8 cellular contexts compared by ENCODE assay signal in the genomic region with DNA sequence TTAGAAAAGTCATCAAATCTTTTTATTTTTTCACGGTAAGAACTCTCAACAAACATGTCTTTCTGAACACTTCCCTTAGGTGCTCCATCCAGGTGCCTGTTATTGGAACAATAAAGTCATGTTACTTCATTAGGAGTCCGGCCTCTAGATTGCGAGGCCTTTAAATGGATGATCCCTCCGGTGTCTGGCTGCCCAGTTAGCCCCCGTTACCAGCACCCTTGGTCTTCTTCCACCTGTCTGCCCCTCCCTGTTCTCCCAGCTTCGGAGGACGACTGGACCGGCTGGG. TPM values are rescaled to one million over a fixed set of nuclear protein-coding genes. Genes with fewer than 3 reads are reported as not detected.
A peak's percentile ranks its signal among the peaks of the same experiment; 100 is the strongest.
DNase-seq lines count a peak whose midpoint lies in the region; ATAC-seq, FAIRE-seq and TF ChIP-seq lines count a peak whose summit lies in the region.

No MANE protein-coding gene starts in this region.

- peak overlapping the region; percentile 93 for H3K27ac Mint-ChIP-seq in endothelial cell (ENCODE audit: unreplicated experiment)

- H3K9me3 ChIP-seq in DND-41 (ENCODE audit: insufficient read depth, low read length, severe bottlenecking), result no peaks in the 10 kb centered on the region
- no peaks in the 10 kb centered on the region for H3K9me3 ChIP-seq in OCI-LY1 (ENCODE audit: low read length)
- H3K9me3 ChIP-seq in pancreas, result no peaks in the 10 kb centered on the region

- peaks cover 11% of the 10 kb centered on the region for H3K36me3 Mint-ChIP-seq in endothelial cell (ENCODE audit: low read depth, unreplicated experiment)

- H3K4me2 ChIP-seq in DND-41 (ENCODE audit: insufficient read depth, low read length) (peak overlapping the region; percentile 80), OCI-LY1 (ENCODE audit: low read length) (peak overlapping the region; percentile 83)

- H3K27ac ChIP-seq in DND-41 (ENCODE audit: low read length) (peak overlapping the region; percentile 86), OCI-LY1 (ENCODE audit: low read depth, low read length, poor library complexity, severe bottlenecking) (no peak overlapping the region), pancreas (peak overlapping the region; percentile 58 to 79 (median 71))

- peaks cover 6% of the 10 kb centered on the region for H3K27me3 Mint-ChIP-seq in endothelial cell (ENCODE audit: unreplicated experiment)

- H3K36me3 ChIP-seq in DND-41 (ENCODE audit: insufficient read depth, low read length) (peaks cover 43% of the 10 kb centered on the region), OCI-LY1 (ENCODE audit: insufficient read depth, low read length) (peaks cover 29% of the 10 kb centered on the region), pancreas (peaks cover 0 to 55% (median 20%) of the 10 kb centered on the region in 3 donors)

- no peaks in the 10 kb centered on the region for H3K27me3 ChIP-seq in DND-41 (ENCODE audit: insufficient read depth, low read length, poor library complexity)
- H3K27me3 ChIP-seq in OCI-LY1 (ENCODE audit: insufficient read depth, low read length), result no peaks in the 10 kb centered on the region
- H3K27me3 ChIP-seq in pancreas, result no peaks in the 10 kb centered on the region

- H3F3A ChIP-seq in OCI-LY1 (ENCODE audit: insufficient read depth, low read length), result no peaks in the 10 kb centered on the region

- ATAC-seq in DND-41 (ENCODE audit: insufficient read depth, low read depth) (no peak), pancreas (no peak), left lobe of liver (no peak), HG03460 (IDR thresholded peaks at IDR 0.05; ENCODE audit: unreplicated experiment) (no peak)

- H3K9ac ChIP-seq in DND-41 (ENCODE audit: low read depth, low read length) (peak overlapping the region; percentile 94), OCI-LY1 (ENCODE audit: low read length) (peak overlapping the region; percentile 98)

- no peak for FAIRE-seq in pancreas (lab: Jason Lieb, UNC)

- no peaks in the 10 kb centered on the region for H3K9me3 Mint-ChIP-seq in endothelial cell (ENCODE audit: unreplicated experiment)

- H3K4me3 ChIP-seq in DND-41 (ENCODE audit: low read depth in 1 of 2, low read length in 2 of 2) (peak overlapping the region; percentile 40 to 72; a peak in 3 of 4 replicates), OCI-LY1 (ENCODE audit: low read depth, low read length, poor library complexity, severe bottlenecking) (peak overlapping the region; percentile 94), pancreas (peak overlapping the region; percentile 17 to 86 (median 68))

- H3K79me2 ChIP-seq in DND-41 (ENCODE audit: insufficient read depth, low read length) (peaks cover 47% of the 10 kb centered on the region), OCI-LY1 (ENCODE audit: insufficient read depth, low read length) (peaks cover 27% of the 10 kb centered on the region)

- H2AFZ ChIP-seq in DND-41 (ENCODE audit: low read depth, low read length), result peak overlapping the region; percentile 79
- 0 out of 2 replicates have a peak overlapping the region, but pooled peaks have one; percentile 7 for H2AFZ ChIP-seq in OCI-LY1 (ENCODE audit: low read length)

- intact Hi-C loops in pancreas (cut with DNase I), result no loop called here

- TF ChIP-seq CTCF in DND-41 (IDR thresholded peaks at IDR 0.05; ENCODE audit: borderline replicate concordance, extremely low read depth, low read length, poor library complexity, severe bottlenecking) (no peak), OCI-LY1 (IDR thresholded peaks at IDR 0.05; ENCODE audit: low read length) (no peak), endothelial cell (IDR thresholded peaks at IDR 0.05; ENCODE audit: unreplicated experiment) (no peak), pancreas (IDR thresholded peaks at IDR 0.05) (no peak)

- H3K4me1 Mint-ChIP-seq in endothelial cell (ENCODE audit: unreplicated experiment), result peaks cover 27% of the 10 kb centered on the region

- H3K4me3 Mint-ChIP-seq in endothelial cell (ENCODE audit: unreplicated experiment), result peak overlapping the region; percentile 100

- 1% methylated on average over 8 of the region's 8 CpGs for WGBS in pancreas, 2 donors

- peaks cover 29% of the 10 kb centered on the region for H4K20me1 ChIP-seq in DND-41 (ENCODE audit: insufficient read depth, low read length)
- H4K20me1 ChIP-seq in OCI-LY1 (ENCODE audit: insufficient read depth, low read length), result no peaks in the 10 kb centered on the region

- H3K4me1 ChIP-seq in DND-41 (ENCODE audit: insufficient read depth, low read length), result peaks cover 47% of the 10 kb centered on the region
- H3K4me1 ChIP-seq in OCI-LY1 (ENCODE audit: insufficient read depth, low read length, severe bottlenecking), result peaks cover 23% of the 10 kb centered on the region
- peaks cover 0 to 22% (median 8%) of the 10 kb centered on the region in 3 donors for H3K4me1 ChIP-seq in pancreas

- no peaks in the 10 kb centered on the region for H3K9me2 ChIP-seq in OCI-LY1 (ENCODE audit: low read depth, low read length)

- DNase-seq in DND-41 (no peak), endothelial cell (ENCODE audit: low spot score) (no peak), pancreas (no peak), left lobe of liver (ENCODE audit: low spot score) (no peak), NCI-H524 treated with DMSO at 0.1 percent for 48 hours (lab: John Stamatoyannopoulos, UW) (no peak), HT-29 (ENCODE audit: low spot score) (no peak)

RNA-seq across cellular contexts. Expression of a gene that starts 0.6 kb away (rescaled TPM):
- total RNA-seq in endothelial cell (ENCODE audit: unreplicated experiment), result 84.3 TPM
- 10 to 100 TPM; 30.1 to 59.8 (median 42.7) TPM for total RNA-seq in pancreas
- polyA plus RNA-seq in pancreas, result 10 to 100 TPM; 38.2 to 43.5 TPM
- total RNA-seq in left lobe of liver, result 32.3 TPM
- total RNA-seq in HT-29 (2014; rRNA removed; shearing (Covaris generic)), result 247 and 323 TPM in 2 replicates

RNA-seq across cellular contexts. Expression of a gene that starts 12.7 kb away (rescaled TPM):
- total RNA-seq in endothelial cell (ENCODE audit: unreplicated experiment) (3,242 TPM), pancreas (1,000 to 10,000 TPM; 2,275 to 3,960 (median 2,741) TPM), left lobe of liver (1,359 TPM)
- 1,000 to 10,000 TPM; 1,821 to 3,381 TPM for polyA plus RNA-seq in pancreas
- total RNA-seq in HT-29 (2014; rRNA removed; shearing (Covaris generic)), result 3,623 and 3,873 TPM in 2 replicates

RNA-seq across cellular contexts. Expression of a gene that starts 14.3 kb away (rescaled TPM):
- total RNA-seq in endothelial cell (ENCODE audit: unreplicated experiment), result 10.4 TPM
- 1 to 10 TPM; 2.6 to 4.1 (median 3.2) TPM for total RNA-seq in pancreas
- polyA plus RNA-seq in pancreas, result 1 to 10 TPM; 1.9 to 3.0 TPM
- total RNA-seq in left lobe of liver, result 4.6 TPM
- 3.9 and 4.1 TPM in 2 replicates for total RNA-seq in HT-29 (2014; rRNA removed; shearing (Covaris generic))

RNA-seq across cellular contexts. Expression of a gene that starts 23.8 kb away (rescaled TPM):
- 4.2 TPM for total RNA-seq in endothelial cell (ENCODE audit: unreplicated experiment)
- total RNA-seq in pancreas, result 100 to 1,000 TPM in 1 of 6 donors, 10 to 100 TPM in 5; 29.5 to 106 (median 50.7) TPM
- 10 to 100 TPM; 35.1 to 50.1 TPM for polyA plus RNA-seq in pancreas
- 93.2 TPM for total RNA-seq in left lobe of liver
- 136 and 141 TPM in 2 replicates for total RNA-seq in HT-29 (2014; rRNA removed; shearing (Covaris generic))

RNA-seq across cellular contexts. Expression of a gene that starts 24.3 kb away (rescaled TPM):
- total RNA-seq in endothelial cell (ENCODE audit: unreplicated experiment) (302 TPM), pancreas (10 to 100 TPM; 42.8 to 55.1 (median 46.5) TPM), left lobe of liver (62.2 TPM)
- 10 to 100 TPM; 22.5 to 40.2 TPM for polyA plus RNA-seq in pancreas
- total RNA-seq in HT-29 (2014; rRNA removed; shearing (Covaris generic)), result 81.1 and 103 TPM in 2 replicates
